In genomic region chr10:778626-779330, GRCh38 we compare ENCODE assay signal across 17 cellular contexts.
DNase-seq lines count a peak whose midpoint lies in the region; FAIRE-seq and TF ChIP-seq lines count a peak whose summit lies in the region.
"Had no signal": no experiment of that assay in that cellular context is flagged by ENCODE, and none has a peak within 500 bp of the region (broad histone marks: within the 10 kb centered on the region; RNA-seq: fewer than 3 reads in every experiment).

No MANE protein-coding gene starts in this region.

- no peak overlapping the region for H2AFZ ChIP-seq in astrocyte (ENCODE audit: low read depth, low read length)

- no peak overlapping the region for H3K27ac Mint-ChIP-seq in astrocyte (ENCODE audit: unreplicated experiment)
- H3K27ac Mint-ChIP-seq: B cell had no signal

- H3K9ac ChIP-seq in astrocyte (ENCODE audit: low read length): no peak overlapping the region

- no peak overlapping the region for H3K4me3 ChIP-seq in astrocyte (ENCODE audit: insufficient read depth, low read depth, low read length)
- H3K4me3 ChIP-seq: esophagus squamous epithelium, MG63, thoracic aorta had no signal

- H3K27ac ChIP-seq in astrocyte (ENCODE audit: low read depth, low read length): no peak overlapping the region
- H3K27ac ChIP-seq: esophagus squamous epithelium, neutrophil, thoracic aorta had no signal

- H4K20me1 ChIP-seq in astrocyte (ENCODE audit: insufficient read depth, low read length): no peaks in the 10 kb centered on the region

- in situ Hi-C loops in GM13976 (cut with MboI; ENCODE audit: low sequenced_read_pairs, unreplicated experiment): loop anchor here (25.0 kb wide), 1 partner anchor 266 kb away; no protein-coding TSS in a partner anchor

- no peaks in the 10 kb centered on the region for H3K9me3 ChIP-seq in astrocyte (ENCODE audit: insufficient read depth, low read depth, low read length)
- H3K9me3 ChIP-seq: esophagus squamous epithelium, MG63, neutrophil, thoracic aorta had no signal

- peaks cover 6% of the 10 kb centered on the region for H3K36me3 Mint-ChIP-seq in astrocyte (ENCODE audit: low read depth, unreplicated experiment)

- H3K27me3 Mint-ChIP-seq in astrocyte (ENCODE audit: low read depth, unreplicated experiment): peaks cover 5% of the 10 kb centered on the region

- H3K9me3 Mint-ChIP-seq in astrocyte (ENCODE audit: unreplicated experiment): peaks cover 5% of the 10 kb centered on the region

- no peaks in the 10 kb centered on the region for H3K36me3 ChIP-seq in astrocyte (ENCODE audit: insufficient read depth, low read length)
- H3K36me3 ChIP-seq: esophagus squamous epithelium, MG63, neutrophil, thoracic aorta had no signal

- FAIRE-seq in astrocyte (lab: Jason Lieb, UNC): no peak

- TF ChIP-seq CTCF in GM13976 (IDR thresholded peaks at IDR 0.05; ENCODE audit: borderline replicate concordance, control extremely low read depth, extremely low read depth, insufficient read depth, missing control alignments) (no peak), astrocyte (IDR thresholded peaks at IDR 0.05; ENCODE audit: insufficient read depth, low read depth, low read length) (no peak)

- H3K4me1 ChIP-seq in astrocyte (ENCODE audit: insufficient read depth, low read length): peaks cover 10% of the 10 kb centered on the region

- no peak overlapping the region for H3K4me3 Mint-ChIP-seq in astrocyte (ENCODE audit: unreplicated experiment)
- H3K4me3 Mint-ChIP-seq: B cell had no signal

- no peaks in the 10 kb centered on the region for H3K27me3 ChIP-seq in astrocyte (ENCODE audit: insufficient read depth, low read length)
- H3K27me3 ChIP-seq: MG63 had no signal

- DNase-seq in AG20443 (ENCODE audit: low spot score) (peak; percentile 9), GM13976 (ENCODE audit: low spot score) (peak; percentile 22), astrocyte (ENCODE audit: low read depth) (peak; percentile 59), mesenteric fat pad (ENCODE audit: low spot score) (peak; percentile 88), AML-193 (lab: John Stamatoyannopoulos, UW) (no peak), HT-29 (ENCODE audit: low spot score) (no peak)
- DNase-seq in activated naive CD4-positive, alpha-beta T cell treated with anti-CD3 and anti-CD28 coated beads, Interleukin-2, amount 50 U/mL, for 16 hours: no peak
- DNase-seq: central memory CD4-positive, alpha-beta T cell; esophagus squamous epithelium; left ventricle myocardium superior; MG63; NCI-H2171 treated with DMSO at 0.1 percent for 48 hours; SHP77 treated with DMSO at 0.1 percent for 48 hours; T-helper 1 cell had no signal

- H3K79me2 ChIP-seq in astrocyte (ENCODE audit: insufficient read depth, low read length): no peaks in the 10 kb centered on the region

- peaks cover 8% of the 10 kb centered on the region for H3K4me1 Mint-ChIP-seq in astrocyte (ENCODE audit: low read depth, unreplicated experiment)
- H3K4me1 Mint-ChIP-seq: B cell had no signal

- H3K4me2 ChIP-seq in astrocyte (ENCODE audit: low read length): no peak overlapping the region

Comparison
In these comparisons a context has a peak if more than half of its experiments do, and no peak if none do; other contexts are left out.
1. DNase-seq: peak in AG20443 (single experiment), GM13976 (single experiment), astrocyte (single experiment) and mesenteric fat pad (single experiment); none in AML-193 (0 of 2), activated naive CD4-positive, alpha-beta T cell treated with anti-CD3 and anti-CD28 coated beads, Interleukin-2, amount 50 U/mL, for 16 hours (single experiment) and HT-29 (single experiment).